In genomic region chr13:74290324-74290773, GRCh38 we compare ENCODE assay signal across 8 cellular contexts.
DNase-seq lines count a peak whose midpoint lies in the region; ATAC-seq and TF ChIP-seq lines count a peak whose summit lies in the region.

No MANE protein-coding gene starts in this region.

- peak overlapping the region; percentile 37 for H3K4me3 ChIP-seq in epithelial cell of proximal tubule (ENCODE audit: low read depth, low read length)
- no peak overlapping the region for H3K4me3 ChIP-seq in naive thymus-derived CD4-positive, alpha-beta T cell (ENCODE audit: low read length)

- H3K4me1 ChIP-seq in naive thymus-derived CD4-positive, alpha-beta T cell (ENCODE audit: control insufficient read depth in 2 of 2, insufficient read depth in 2 of 2, low read length in 2 of 2), result peaks cover 26 to 46% of the 10 kb centered on the region in 2 donors

- peak overlapping the region in 8 of 9 donors; percentile 66 to 94 (median 90) for H3K27ac Mint-ChIP-seq in naive thymus-derived CD4-positive, alpha-beta T cell

- no peak for TF ChIP-seq CTCF in epithelial cell of proximal tubule (conservative IDR thresholded peaks at IDR 0.05; ENCODE audit: low read depth, low read length)

- peaks cover 0 to 4% (median 0%) of the 10 kb centered on the region in 11 donors for H3K9me3 Mint-ChIP-seq in naive thymus-derived CD4-positive, alpha-beta T cell

- peak overlapping the region; percentile 34 to 88 (median 75) for H3K4me3 Mint-ChIP-seq in naive thymus-derived CD4-positive, alpha-beta T cell

- ATAC-seq in Right ventricle myocardium inferior (peak; percentile 96), HG02840 (IDR thresholded peaks at IDR 0.05; ENCODE audit: low FRiP score, unreplicated experiment) (peak; percentile 82), GM19397 (IDR thresholded peaks at IDR 0.05; ENCODE audit: unreplicated experiment) (no peak)
- ATAC-seq in naive thymus-derived CD4-positive, alpha-beta T cell, result peak; percentile 85

- intact Hi-C loops in Right ventricle myocardium inferior (cut with DNase I), result no loop called here
- intact Hi-C loops in cardiac septum (cut with DNase I), result no loop called here
- intact Hi-C loops in naive thymus-derived CD4-positive, alpha-beta T cell (cut with micrococcal nuclease), result no loop called here

- H3K9me3 ChIP-seq in naive thymus-derived CD4-positive, alpha-beta T cell (ENCODE audit: control insufficient read depth in 2 of 3, low read length in 3 of 3), result no peaks in the 10 kb centered on the region

- no peaks in the 10 kb centered on the region for H3K27me3 ChIP-seq in naive thymus-derived CD4-positive, alpha-beta T cell (ENCODE audit: control insufficient read depth in 2 of 2, insufficient read depth in 2 of 2, low read length in 2 of 2)

- CTCF ChIA-PET in naive thymus-derived CD4-positive, alpha-beta T cell (lab: Charles Lee), result interaction anchor here (0.7 to 1.3 kb wide), 3 partner anchors 264 to 930 kb away, joined by 3 read pairs; no protein-coding TSS in a partner anchor

- peaks cover 41 to 66% (median 60%) of the 10 kb centered on the region in 7 donors for H3K4me1 Mint-ChIP-seq in naive thymus-derived CD4-positive, alpha-beta T cell

- peak overlapping the region; percentile 82 for H3K27ac ChIP-seq in naive thymus-derived CD4-positive, alpha-beta T cell (ENCODE audit: low read depth, low read length)

- POLR2A ChIA-PET in naive thymus-derived CD4-positive, alpha-beta T cell (lab: Charles Lee), result interaction anchor here (0.8 to 7.4 kb wide), 3 partner anchors 60 to 157 kb away, joined by 3 to 122 read pairs (median 3); partner anchors contain the start of gene KLF12

- no peaks in the 10 kb centered on the region for H3K36me3 ChIP-seq in naive thymus-derived CD4-positive, alpha-beta T cell (ENCODE audit: control insufficient read depth in 2 of 3, insufficient read depth in 3 of 3, low read length in 3 of 3)

- DNase-seq in Right ventricle myocardium inferior (ENCODE audit: missing footprints) (no peak), cardiac septum (ENCODE audit: low spot score) (no peak), NCI-H2081 treated with DMSO at 0.1 percent for 48 hours (lab: John Stamatoyannopoulos, UW) (peak; percentile 60), epithelial cell of proximal tubule (ENCODE audit: low read depth) (peak; percentile 93)
- DNase-seq in activated CD4-positive, alpha-beta T cell treated with anti-CD3 and anti-CD28 coated beads, Interleukin-2, amount 50 U/mL, for 1 hour, result peak; percentile 16
- DNase-seq in naive thymus-derived CD4-positive, alpha-beta T cell, result peak in 7 of 9 donors; percentile 61 to 90 (median 85)

- peaks cover 0 to 2% (median 0%) of the 10 kb centered on the region in 5 donors for H3K27me3 Mint-ChIP-seq in naive thymus-derived CD4-positive, alpha-beta T cell

- H3K36me3 Mint-ChIP-seq in naive thymus-derived CD4-positive, alpha-beta T cell, result no peaks in the 10 kb centered on the region

Comparison
In these comparisons a context has a peak if more than half of its experiments do, and no peak if none do; other contexts are left out.
1. DNase-seq: peak in NCI-H2081 treated with DMSO at 0.1 percent for 48 hours (single experiment), activated CD4-positive, alpha-beta T cell treated with anti-CD3 and anti-CD28 coated beads, Interleukin-2, amount 50 U/mL, for 1 hour (single experiment), epithelial cell of proximal tubule (single experiment) and naive thymus-derived CD4-positive, alpha-beta T cell (7 of 9); none in Right ventricle myocardium inferior (single experiment) and cardiac septum (single experiment).